Comparison of ENCODE assay signal across 15 cellular contexts in genomic region chr5:141495456-141495811, GRCh38. TPM values are rescaled to one million over a fixed set of nuclear protein-coding genes. Genes with fewer than 3 reads are reported as not detected.
A peak's percentile ranks its signal among the peaks of the same experiment; 100 is the strongest.
DNase-seq lines count a peak whose midpoint lies in the region; ATAC-seq and TF ChIP-seq lines count a peak whose summit lies in the region.
"Had no signal": no experiment of that assay in that cellular context is flagged by ENCODE, and none has a peak within 500 bp of the region (broad histone marks: within the 10 kb centered on the region; RNA-seq: fewer than 3 reads in every experiment).

No MANE protein-coding gene starts in this region.

- H3K9me3 Mint-ChIP-seq in HFFc6 (no peaks in the 10 kb centered on the region), brain (peaks cover 9 to 27% (median 14%) of the 10 kb centered on the region in 5 experiments)
- H3K9me3 Mint-ChIP-seq: activated T-cell treated with anti-CD3 and anti-CD28 coated beads, Interleukin-2, amount 50 U/mL, for 72 hours had no signal

- H3K27ac Mint-ChIP-seq in HFFc6 (peak overlapping the region; percentile 19), brain (peak overlapping the region; percentile 96 to 100 (median 97))
- H3K27ac Mint-ChIP-seq: activated T-cell treated with anti-CD3 and anti-CD28 coated beads, Interleukin-2, amount 50 U/mL, for 72 hours had no signal

- H3K27ac ChIP-seq in lower lobe of right lung (peak overlapping the region; percentile 52), smooth muscle cell (ENCODE audit: low read depth) (peak overlapping the region; percentile 84), MM.1S (ENCODE audit: low read length) (no peak overlapping the region), PC-3 (ENCODE audit: low read length) (no peak overlapping the region)
- H3K27ac ChIP-seq: parathyroid adenoma, thyroid gland had no signal

- H3K36me3 Mint-ChIP-seq in HFFc6 (ENCODE audit: low read depth) (peaks cover 13% of the 10 kb centered on the region), brain (peaks cover 75% of the 10 kb centered on the region)

- H3F3A ChIP-seq in smooth muscle cell (ENCODE audit: low read depth) (peaks cover 28% of the 10 kb centered on the region), MM.1S (ENCODE audit: insufficient read depth, low read length) (no peaks in the 10 kb centered on the region), PC-3 (ENCODE audit: low read length, unreplicated experiment) (no peaks in the 10 kb centered on the region)

- H3K9me2 ChIP-seq in MM.1S (replicated peaks; ENCODE audit: insufficient read depth, low read length) (no peaks in the 10 kb centered on the region), PC-3 (replicated peaks; ENCODE audit: low read length) (no peaks in the 10 kb centered on the region)

- H3K27me3 Mint-ChIP-seq in HFFc6 (ENCODE audit: insufficient read depth) (no peaks in the 10 kb centered on the region), brain (no peaks in the 10 kb centered on the region)

- peaks cover 15% of the 10 kb centered on the region for H3K36me3 ChIP-seq in lower lobe of right lung
- H3K36me3 ChIP-seq in smooth muscle cell (ENCODE audit: low read depth): no peaks in the 10 kb centered on the region
- no peaks in the 10 kb centered on the region for H3K36me3 ChIP-seq in MM.1S (replicated peaks; ENCODE audit: insufficient read depth, low read length)
- no peaks in the 10 kb centered on the region for H3K36me3 ChIP-seq in PC-3 (ENCODE audit: low read depth, low read length)
- H3K36me3 ChIP-seq: thyroid gland had no signal

- POLR2A ChIA-PET in PC-3 (lab: Charles Lee; ENCODE audit: unreplicated experiment): no interaction called here

- intact Hi-C loops in lower lobe of right lung (cut with DNase I) (no loop called here), PC-3 (cut with micrococcal nuclease) (no loop called here)

- H4K20me1 ChIP-seq in smooth muscle cell (ENCODE audit: low read depth): peaks cover 28% of the 10 kb centered on the region
- H4K20me1 ChIP-seq in MM.1S (ENCODE audit: insufficient read depth, low read length): no peaks in the 10 kb centered on the region
- no peaks in the 10 kb centered on the region for H4K20me1 ChIP-seq in PC-3 (ENCODE audit: low read length)

- H3K9me3 ChIP-seq in lower lobe of right lung (no peaks in the 10 kb centered on the region), smooth muscle cell (replicated peaks; ENCODE audit: low read depth) (no peaks in the 10 kb centered on the region), MM.1S (replicated peaks; ENCODE audit: insufficient read depth, low read length) (no peaks in the 10 kb centered on the region), PC-3 (ENCODE audit: low read length) (no peaks in the 10 kb centered on the region)
- H3K9me3 ChIP-seq: mucosa of descending colon, thyroid gland had no signal

- H3K4me2 ChIP-seq in smooth muscle cell (peak overlapping the region; percentile 86), MM.1S (ENCODE audit: low read depth, low read length) (no peak overlapping the region), PC-3 (ENCODE audit: low read length) (no peak overlapping the region)

- H3K79me2 ChIP-seq in smooth muscle cell (ENCODE audit: low read depth): peaks cover 45% of the 10 kb centered on the region
- no peaks in the 10 kb centered on the region for H3K79me2 ChIP-seq in MM.1S (ENCODE audit: low read length)
- H3K79me2 ChIP-seq in PC-3 (ENCODE audit: low read length): no peaks in the 10 kb centered on the region

- H3K9ac ChIP-seq in smooth muscle cell (ENCODE audit: low read depth): peak overlapping the region; percentile 53
- H3K9ac ChIP-seq in MM.1S (ENCODE audit: low read length): no peak overlapping the region
- no peak overlapping the region for H3K9ac ChIP-seq in PC-3 (ENCODE audit: low read length)
- H3K9ac ChIP-seq: parathyroid adenoma had no signal

- H3K4me1 Mint-ChIP-seq in HFFc6 (ENCODE audit: low read depth): peaks cover 35% of the 10 kb centered on the region
- peaks cover 47% of the 10 kb centered on the region for H3K4me1 Mint-ChIP-seq in brain

- H3K27me3 ChIP-seq in lower lobe of right lung (ENCODE audit: low read depth) (peaks cover 23% of the 10 kb centered on the region), smooth muscle cell (ENCODE audit: low read depth) (no peaks in the 10 kb centered on the region), MM.1S (replicated peaks; ENCODE audit: insufficient read depth, low read length) (peaks cover 4% of the 10 kb centered on the region), PC-3 (ENCODE audit: low read length) (no peaks in the 10 kb centered on the region)
- H3K27me3 ChIP-seq: thyroid gland had no signal

- peaks cover 18% of the 10 kb centered on the region for H3K4me1 ChIP-seq in lower lobe of right lung
- H3K4me1 ChIP-seq in smooth muscle cell (ENCODE audit: low read depth): peaks cover 25% of the 10 kb centered on the region
- no peaks in the 10 kb centered on the region for H3K4me1 ChIP-seq in MM.1S (ENCODE audit: low read length)
- no peaks in the 10 kb centered on the region for H3K4me1 ChIP-seq in PC-3 (ENCODE audit: insufficient read depth, low read length)

- H3K4me3 ChIP-seq in lower lobe of right lung (no peak overlapping the region), smooth muscle cell (no peak overlapping the region), MM.1S (ENCODE audit: low read length) (no peak overlapping the region), PC-3 (ENCODE audit: low read length) (no peak overlapping the region)
- H3K4me3 ChIP-seq: mucosa of descending colon, skin epidermis, thyroid gland had no signal

- H2AFZ ChIP-seq in smooth muscle cell (ENCODE audit: low read depth) (no peak overlapping the region), MM.1S (ENCODE audit: low read length) (no peak overlapping the region), PC-3 (ENCODE audit: low read length) (no peak overlapping the region)
- H2AFZ ChIP-seq: parathyroid adenoma had no signal

- CTCF ChIA-PET in PC-3 (lab: Charles Lee): no interaction called here

- DNase-seq in HFFc6: no peak
- no peak for DNase-seq in lower lobe of right lung
- DNase-seq in smooth muscle cell (lab: John Stamatoyannopoulos, UW; ENCODE audit: unreplicated experiment): no peak
- no peak for DNase-seq in NCI-H2227 (lab: John Stamatoyannopoulos, UW; ENCODE audit: unreplicated experiment)
- no peak for DNase-seq in MM.1S
- no peak for DNase-seq in PC-3
- DNase-seq: activated CD4-positive, alpha-beta T cell treated with anti-CD3 and anti-CD28 coated beads, Interleukin-2, amount 50 U/mL, for 48 hours; activated T-cell treated with anti-CD3 and anti-CD28 coated beads, Interleukin-2, amount 50 U/mL, for 72 hours; AML-193; mucosa of descending colon; thyroid gland had no signal

- peak overlapping the region; percentile 6; the same call in 1 of the 2 replicates for H3K4me3 Mint-ChIP-seq in HFFc6
- H3K4me3 Mint-ChIP-seq in brain: peak overlapping the region; percentile 59 to 88 (median 77)
- H3K4me3 Mint-ChIP-seq: activated T-cell treated with anti-CD3 and anti-CD28 coated beads, Interleukin-2, amount 50 U/mL, for 72 hours had no signal

- no TSS peak for BruUV-seq in PC-3 (replicated peaks; lab: Mats Ljungman, UMichigan)

- TF ChIP-seq CTCF in HFFc6 (IDR thresholded peaks at IDR 0.05) (no peak), brain (conservative IDR thresholded peaks at IDR 0.05) (no peak), lower lobe of right lung (IDR thresholded peaks at IDR 0.05) (no peak), smooth muscle cell (IDR thresholded peaks at IDR 0.05; ENCODE audit: borderline replicate concordance, insufficient read depth, poor library complexity, severe bottlenecking) (no peak), MM.1S (IDR thresholded peaks at IDR 0.05; ENCODE audit: low read length) (no peak), PC-3 (conservative IDR thresholded peaks at IDR 0.05; ENCODE audit: low read depth, low read length) (no peak)

- 34% methylated on average over 8 of the region's 8 CpGs for WGBS in smooth muscle cell (ENCODE audit: low lambda C conversion rate)

- no peak for ATAC-seq in lower lobe of right lung
- ATAC-seq in PC-3: no peak
- no peak for ATAC-seq in GM18909 (IDR thresholded peaks at IDR 0.05; ENCODE audit: poor library complexity, unreplicated experiment)
- ATAC-seq: activated T-cell treated with anti-CD3 and anti-CD28 coated beads, Interleukin-2, amount 50 U/mL, for 72 hours; mucosa of descending colon had no signal

RNA-seq across cellular contexts. Expression of gene PCDHGC5, which starts 6.6 kb away (rescaled TPM):
- 1 to 10 TPM; 2.3 to 5.7 (median 2.7) TPM for total RNA-seq in HFFc6 (2021; fragmentation: NEBNext Ultra II Directional; extraction: Animal tissue kit (Norgen Biotek cat#: 25700))
- 4.3 TPM for polyA plus RNA-seq in brain (ENCODE audit: insufficient read depth, low read depth, low replicate concordance)
- total RNA-seq in lower lobe of right lung: 1.8 TPM
- 1.8 and 3.4 TPM in 2 replicates for total RNA-seq in smooth muscle cell
- polyA plus RNA-seq in smooth muscle cell: 1.5 and 3.3 TPM in 2 replicates
- total RNA-seq in PC-3 (2014; rRNA removed): 0.40 and 0.46 TPM in 2 replicates
- total RNA-seq: activated T-cell treated with anti-CD3 and anti-CD28 coated beads, Interleukin-2, amount 50 U/mL, for 72 hours had no signal

RNA-seq across cellular contexts. Expression of gene PCDHGC4, which starts 10.6 kb away (rescaled TPM):
- total RNA-seq in HFFc6 (2021; fragmentation: NEBNext Ultra II Directional; extraction: Animal tissue kit (Norgen Biotek cat#: 25700)): 1 to 10 TPM in 1 of 6 experiments, under 1 TPM in 5; 0.34 to 1.4 (median 0.62) TPM
- polyA plus RNA-seq in brain (ENCODE audit: insufficient read depth, low read depth, low replicate concordance): 31.8 TPM
- 1.5 TPM for total RNA-seq in lower lobe of right lung
- 1.2 and 3.8 TPM in 2 replicates for total RNA-seq in smooth muscle cell
- polyA plus RNA-seq in smooth muscle cell: 0.12 and 0.16 TPM in 2 replicates
- 0.58 and 1.5 TPM in 2 replicates for total RNA-seq in PC-3 (2014; rRNA removed)
- total RNA-seq: activated T-cell treated with anti-CD3 and anti-CD28 coated beads, Interleukin-2, amount 50 U/mL, for 72 hours had no signal

RNA-seq across cellular contexts. Expression of gene PCDHGC3, which starts 19.7 kb away (rescaled TPM):
- total RNA-seq in HFFc6 (2021; fragmentation: NEBNext Ultra II Directional; extraction: Animal tissue kit (Norgen Biotek cat#: 25700)): 100 to 1,000 TPM; 126 to 150 (median 132) TPM
- 246 TPM for polyA plus RNA-seq in brain (ENCODE audit: insufficient read depth, low read depth, low replicate concordance)
- 82.4 TPM for total RNA-seq in lower lobe of right lung
- total RNA-seq in smooth muscle cell: 38.2 and 50.3 TPM in 2 replicates
- 98.4 and 111 TPM in 2 replicates for polyA plus RNA-seq in smooth muscle cell
- total RNA-seq in PC-3 (2014; rRNA removed): 0.35 and 2.1 TPM in 2 replicates
- total RNA-seq: activated T-cell treated with anti-CD3 and anti-CD28 coated beads, Interleukin-2, amount 50 U/mL, for 72 hours had no signal

Comparison
In these comparisons a context has a peak if more than half of its experiments do, and no peak if none do; other contexts are left out.
1. H3K27ac ChIP-seq: peak in lower lobe of right lung (single experiment) and smooth muscle cell (single experiment); none in MM.1S (single experiment) and PC-3 (single experiment).
2. RNA of gene PCDHGC3, which starts 19.7 kb away (total RNA-seq): 126 to 150 TPM in HFFc6, 82.4 TPM in lower lobe of right lung (single experiment) and 38.2 to 50.3 TPM in smooth muscle cell; 0.35 to 2.1 TPM in PC-3; every median in the first group is over 10 times any median in the second.